In the genomic region with DNA sequence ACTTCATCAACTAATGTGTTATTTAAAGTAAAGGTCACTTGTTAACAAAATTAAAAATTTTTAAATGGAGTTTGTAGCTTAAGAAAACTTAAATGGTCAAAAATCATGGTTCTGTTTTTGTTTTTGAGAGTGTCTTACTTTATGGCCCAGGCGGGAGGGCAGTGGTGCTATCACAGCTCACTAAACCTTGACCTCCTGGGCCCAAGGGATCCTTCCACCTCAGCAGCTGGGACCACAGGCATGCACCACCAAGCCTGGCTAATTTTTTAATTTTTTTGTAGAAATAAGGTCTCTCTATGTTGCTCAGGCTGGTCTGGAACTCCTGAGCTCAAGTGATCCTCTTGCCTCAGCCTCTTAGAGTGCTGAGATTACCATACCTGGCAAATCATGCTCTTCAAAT, we compare ENCODE assay signal across 1 cellular context.
TF ChIP-seq lines count a peak whose summit lies in the region.

No MANE protein-coding gene starts in this region.

TF ChIP-seq in IMR-90, 13 proteins besides CTCF, POLR2A, EP300 and RAD21 (continued from another document):
- TF ChIP-seq CHD1 (IDR thresholded peaks at IDR 0.05; ENCODE audit: low read depth, low read length) (no peak), MAZ (IDR thresholded peaks at IDR 0.05; ENCODE audit: borderline replicate concordance, low read depth, low read length) (no peak), NFE2L2 (IDR thresholded peaks at IDR 0.05; ENCODE audit: low read depth, low read length) (no peak)
